8 cellular contexts compared by ENCODE assay signal in genomic region chr2:127700527-127701192, GRCh38. TPM values are rescaled to one million over a fixed set of nuclear protein-coding genes. Genes with fewer than 3 reads are reported as not detected.
DNase-seq lines count a peak whose midpoint lies in the region; ATAC-seq and TF ChIP-seq lines count a peak whose summit lies in the region.

No MANE protein-coding gene starts in this region.

- H3K4me1 ChIP-seq in HEK293 (ENCODE audit: control insufficient read depth, insufficient read depth, low read length): no peaks in the 10 kb centered on the region; the same call in 1 of the 2 replicates
- H3K4me1 ChIP-seq in MM.1S (ENCODE audit: low read length): peaks cover 37% of the 10 kb centered on the region
- H3K4me1 ChIP-seq in heart left ventricle: peaks cover 0 to 49% (median 38%) of the 10 kb centered on the region in 12 donors

- H3K27ac ChIP-seq in HEK293 (ENCODE audit: extremely low read depth, low read depth, low read length) (peak overlapping the region; percentile 95), MM.1S (ENCODE audit: low read length) (peak overlapping the region; percentile 100), heart left ventricle (peak overlapping the region; percentile 90 to 99 (median 96))

- H4K20me1 ChIP-seq in MM.1S (ENCODE audit: insufficient read depth, low read length): no peaks in the 10 kb centered on the region

- ATAC-seq in activated CD8-positive, alpha-beta memory T cell treated with anti-CD3 and anti-CD28 coated beads, Interleukin-2, amount 10 ng/mL, durations not matched to agents 7 days and 5 days: no peak
- ATAC-seq in heart left ventricle: peak; percentile 9 to 38 (median 30)

- H3F3A ChIP-seq in MM.1S (ENCODE audit: insufficient read depth, low read length): peaks cover 43% of the 10 kb centered on the region

- no peaks in the 10 kb centered on the region for H3K9me2 ChIP-seq in MM.1S (replicated peaks; ENCODE audit: insufficient read depth, low read length)

- H3K36me3 Mint-ChIP-seq in activated CD8-positive, alpha-beta memory T cell treated with anti-CD3 and anti-CD28 coated beads, Interleukin-2, amount 10 ng/mL, durations not matched to agents 7 days and 5 days: peaks cover 18% of the 10 kb centered on the region

- H3K4me3 ChIP-seq in HEK293 (ENCODE audit: low read depth, low read length): peak overlapping the region; percentile 60
- H3K4me3 ChIP-seq in MM.1S (ENCODE audit: low read length): peak overlapping the region; percentile 87
- H3K4me3 ChIP-seq in heart left ventricle: peak overlapping the region; percentile 39 to 88 (median 69)

- CTCF ChIA-PET in activated CD8-positive, alpha-beta memory T cell treated with anti-CD3 and anti-CD28 coated beads, Interleukin-2, amount 10 ng/mL, durations not matched to agents 7 days and 5 days (lab: Charles Lee): interaction anchor here (1.4 kb wide), 1 partner anchor 50 kb away, joined by 4 read pairs; no protein-coding TSS in a partner anchor
- CTCF ChIA-PET in HEK293 (lab: Yijun Ruan, JAX): interaction anchor here (0.6 kb wide), 1 partner anchor 48 kb away, joined by 3 read pairs; no protein-coding TSS in a partner anchor

- intact Hi-C loops in heart left ventricle (cut with DNase I): loop anchor here in 9 of 10 donors (5.0 to 10.0 kb wide), 7 partner anchors 48 to 186 kb away; partner anchors contain the start of genes IWS1 (in 4 of the 9), POLR2D (in 4 of the 9) and WDR33 (in 3 of the 9)
- intact Hi-C loops in posterior vena cava (cut with DNase I): no loop called here

- peak overlapping the region; percentile 96 for H3K27ac Mint-ChIP-seq in activated CD8-positive, alpha-beta memory T cell treated with anti-CD3 and anti-CD28 coated beads, Interleukin-2, amount 10 ng/mL, durations not matched to agents 7 days and 5 days

- POLR2A ChIA-PET in HEK293 (lab: Yijun Ruan, JAX): interaction anchor here (0.5 to 1.9 kb wide), 4 partner anchors 18 to 98 kb away, joined by 3 to 12 read pairs (median 4); partner anchors contain the start of gene LIMS2

- H3K9ac ChIP-seq in MM.1S (ENCODE audit: low read length): peak overlapping the region; percentile 98

- H3K27me3 Mint-ChIP-seq in activated CD8-positive, alpha-beta memory T cell treated with anti-CD3 and anti-CD28 coated beads, Interleukin-2, amount 10 ng/mL, durations not matched to agents 7 days and 5 days: no peaks in the 10 kb centered on the region

- H3K27me3 ChIP-seq in MM.1S (replicated peaks; ENCODE audit: insufficient read depth, low read length) (no peaks in the 10 kb centered on the region), heart left ventricle (no peaks in the 10 kb centered on the region)

- peaks cover 8 to 17% of the 10 kb centered on the region in 2 experiments for H3K36me3 ChIP-seq in HEK293 (ENCODE audit: control insufficient read depth in 2 of 2, insufficient read depth in 1 of 2, low read length in 2 of 2)
- 0 out of 2 replicates have a peak, but pooled peaks cover 3% of the 10 kb centered on the region for H3K36me3 ChIP-seq in MM.1S (replicated peaks; ENCODE audit: insufficient read depth, low read length)
- peaks cover 0 to 20% (median 4%) of the 10 kb centered on the region in 9 donors for H3K36me3 ChIP-seq in heart left ventricle

- peak overlapping the region; percentile 91 for H3K4me3 Mint-ChIP-seq in activated CD8-positive, alpha-beta memory T cell treated with anti-CD3 and anti-CD28 coated beads, Interleukin-2, amount 10 ng/mL, durations not matched to agents 7 days and 5 days

- TF ChIP-seq CTCF in HEK293 (tag by site-specific recombination; IDR thresholded peaks at IDR 0.05) (0 out of 2 replicates have a peak, but pooled peaks have one; percentile 18), MM.1S (IDR thresholded peaks at IDR 0.05; ENCODE audit: low read length) (peak; percentile 36), heart left ventricle (IDR thresholded peaks at IDR 0.05) (no peak)

- no peak for TF ChIP-seq POLR2A in heart left ventricle (IDR thresholded peaks at IDR 0.05)

- H3K9me3 Mint-ChIP-seq in activated CD8-positive, alpha-beta memory T cell treated with anti-CD3 and anti-CD28 coated beads, Interleukin-2, amount 10 ng/mL, durations not matched to agents 7 days and 5 days (ENCODE audit: low read depth): no peaks in the 10 kb centered on the region

- peak overlapping the region; percentile 98 for H3K4me2 ChIP-seq in MM.1S (ENCODE audit: low read depth, low read length)

- peaks cover 31% of the 10 kb centered on the region for H3K79me2 ChIP-seq in MM.1S (ENCODE audit: low read length)

- H3K9me3 ChIP-seq in HEK293 (ENCODE audit: control insufficient read depth, insufficient read depth, low read depth, low read length): no peaks in the 10 kb centered on the region
- H3K9me3 ChIP-seq in MM.1S (replicated peaks; ENCODE audit: insufficient read depth, low read length): no peaks in the 10 kb centered on the region
- H3K9me3 ChIP-seq in heart left ventricle: no peaks in the 10 kb centered on the region

- DNase-seq in activated CD8-positive, alpha-beta memory T cell treated with anti-CD3 and anti-CD28 coated beads, Interleukin-2, amount 10 ng/mL, durations not matched to agents 7 days and 5 days: no peak
- no peak for DNase-seq in activated CD8-positive, alpha-beta memory T cell treated with anti-CD3 and anti-CD28 coated beads, Interleukin-2, amount 50 U/mL, for 4 hours
- DNase-seq in MM.1S: peak; percentile 98
- DNase-seq in activated T-cell treated with anti-CD3 and anti-CD28 coated beads, Interleukin-2, amount 50 U/mL, for 48 hours: peak; percentile 45 to 49
- DNase-seq in heart left ventricle: peak; percentile 43 to 82 (median 68)
- DNase-seq in posterior vena cava (ENCODE audit: low spot score): peak; percentile 89
- no peak for DNase-seq in D341Med (ENCODE audit: low spot score)

- WGBS in heart left ventricle, 4 donors: 47 to 57% (median 50%) methylated on average over 17 of the region's 17 CpGs

- peak overlapping the region; percentile 43 for H2AFZ ChIP-seq in MM.1S (ENCODE audit: low read length)

- H3K4me1 Mint-ChIP-seq in activated CD8-positive, alpha-beta memory T cell treated with anti-CD3 and anti-CD28 coated beads, Interleukin-2, amount 10 ng/mL, durations not matched to agents 7 days and 5 days: peaks cover 32% of the 10 kb centered on the region

TF ChIP-seq in HEK293, 187 proteins besides CTCF, POLR2A, EP300 and RAD21 (continues in another document):
- TF ChIP-seq ZNF707 (tag by site-specific recombination; IDR thresholded peaks at IDR 0.05) (no peak), ZNF398 (tag by site-specific recombination; IDR thresholded peaks at IDR 0.05) (0 out of 2 replicates have a peak, but pooled peaks have one; percentile 4), ZNF785 (tag by site-specific recombination; IDR thresholded peaks at IDR 0.05) (no peak), ZFHX2 (tag by site-specific recombination; conservative IDR thresholded peaks at IDR 0.05) (no peak), ZNF621 (tag by site-specific recombination; IDR thresholded peaks at IDR 0.05) (no peak), KLF7 (tag by site-specific recombination; IDR thresholded peaks at IDR 0.05; ENCODE audit: borderline replicate concordance) (peak; percentile 22; the same call in 1 of the 2 replicates), ZNF660 (tag by site-specific recombination; IDR thresholded peaks at IDR 0.05) (0 out of 2 replicates have a peak, but pooled peaks have one; percentile 15), ZNF138 (tag by site-specific recombination; IDR thresholded peaks at IDR 0.05; ENCODE audit: borderline replicate concordance) (no peak), ZNF114 (tag by site-specific recombination; IDR thresholded peaks at IDR 0.05) (no peak), KLF9 (tag by site-specific recombination; IDR thresholded peaks at IDR 0.05; ENCODE audit: low read depth) (0 out of 2 replicates have a peak, but pooled peaks have one; percentile 22), ZFP3 (tag by site-specific recombination; IDR thresholded peaks at IDR 0.05; ENCODE audit: low read depth) (no peak), TRIM28 (IDR thresholded peaks at IDR 0.05; ENCODE audit: borderline replicate concordance, low read length) (no peak)

RNA-seq across cellular contexts. Expression of gene SFT2D3, which starts 0.6 kb away (rescaled TPM):
- 1 to 10 TPM; 4.1 to 4.6 TPM for total RNA-seq in activated CD8-positive, alpha-beta memory T cell treated with anti-CD3 and anti-CD28 coated beads, Interleukin-2, amount 10 ng/mL, durations not matched to agents 7 days and 5 days
- 1 to 10 TPM; 2.4 to 5.2 (median 3.7) TPM for total RNA-seq in heart left ventricle
- polyA plus RNA-seq in heart left ventricle: 1 to 10 TPM; 2.8 to 3.4 TPM
- 1 to 10 TPM; 4.3 to 4.7 TPM for total RNA-seq in posterior vena cava

RNA-seq across cellular contexts. Expression of gene LIMS2, which starts 25.3 kb away (rescaled TPM):
- 10 to 100 TPM in 1 of 2 experiments, 1 to 10 TPM in 1; 4.5 to 11.4 TPM for total RNA-seq in activated CD8-positive, alpha-beta memory T cell treated with anti-CD3 and anti-CD28 coated beads, Interleukin-2, amount 10 ng/mL, durations not matched to agents 7 days and 5 days
- total RNA-seq in heart left ventricle: 100 to 1,000 TPM in 7 of 9 donors, 10 to 100 TPM in 2; 97.1 to 225 (median 158) TPM
- polyA plus RNA-seq in heart left ventricle: 100 to 1,000 TPM; 115 to 293 TPM
- 100 to 1,000 TPM; 210 to 235 TPM for total RNA-seq in posterior vena cava

RNA-seq across cellular contexts. Expression of gene GPR17, which starts 54.7 kb away (rescaled TPM):
- total RNA-seq in activated CD8-positive, alpha-beta memory T cell treated with anti-CD3 and anti-CD28 coated beads, Interleukin-2, amount 10 ng/mL, durations not matched to agents 7 days and 5 days: not detected
- total RNA-seq in heart left ventricle: under 1 TPM in 6 of 9 donors, not detected in 3; 0.10 to 0.36 (median 0.24) TPM
- 1 to 10 TPM in 1 of 2 donors, under 1 TPM in 1; 0.26 to 8.0 TPM for polyA plus RNA-seq in heart left ventricle
- total RNA-seq in posterior vena cava: under 1 TPM in 1 of 2 donors, not detected in 1; 0.10 TPM

Comparison
In these comparisons a context has a peak if more than half of its experiments do, and no peak if none do; other contexts are left out.
1. DNase-seq: peak in MM.1S (single experiment), activated T-cell treated with anti-CD3 and anti-CD28 coated beads, Interleukin-2, amount 50 U/mL, for 48 hours (2 of 2), heart left ventricle (5 of 5) and posterior vena cava (single experiment); none in activated CD8-positive, alpha-beta memory T cell treated with anti-CD3 and anti-CD28 coated beads, Interleukin-2, amount 10 ng/mL, durations not matched to agents 7 days and 5 days (single experiment), activated CD8-positive, alpha-beta memory T cell treated with anti-CD3 and anti-CD28 coated beads, Interleukin-2, amount 50 U/mL, for 4 hours (single experiment) and D341Med (single experiment).
2. CTCF ChIP-seq: peak in HEK293 (single experiment) and MM.1S (single experiment); none in heart left ventricle (0 of 12).
3. RNA of gene LIMS2, which starts 25.3 kb away (total RNA-seq): 210 to 235 TPM in posterior vena cava and 97.1 to 225 TPM in heart left ventricle; 4.5 to 11.4 TPM in activated CD8-positive, alpha-beta memory T cell treated with anti-CD3 and anti-CD28 coated beads, Interleukin-2, amount 10 ng/mL, durations not matched to agents 7 days and 5 days; every median in the first group is over 4 times any median in the second.
4. intact Hi-C loops: an anchor here in heart left ventricle (5.0 to 10.0 kb wide); none called in posterior vena cava.
5. Peak in every context shown above with its lines, with median percentiles within 50 percentile points of each other: H3K27ac ChIP-seq and H3K4me3 ChIP-seq.